In genomic region chr4:25862411-25863346, GRCh38 we compare ENCODE assay signal across 8 cellular contexts. TPM values are rescaled to one million over a fixed set of nuclear protein-coding genes. Genes with fewer than 3 reads are reported as not detected.
DNase-seq lines count a peak whose midpoint lies in the region; ATAC-seq and TF ChIP-seq lines count a peak whose summit lies in the region.

Gene SEL1L3, minus strand, starts transcription at chr4:25862988. Its CDS starts 152 bp downstream, at chr4:25862836.

- H3K27ac ChIP-seq in Panc1 (ENCODE audit: low read length) = no peak within 1 kb of the TSS

- H3K4me1 ChIP-seq in Panc1 (ENCODE audit: control insufficient read depth, insufficient read depth, low read length) = no peaks in the 10 kb centered on the region

- H3K9me3 ChIP-seq in Panc1 (ENCODE audit: control insufficient read depth, insufficient read depth, low read depth, low read length) = no peaks in the 10 kb centered on the region

- no peak for TF ChIP-seq CTCF in GM12875 (IDR thresholded peaks at IDR 0.05; ENCODE audit: borderline replicate concordance, insufficient read depth, low read depth, low read length)
- TF ChIP-seq CTCF in Panc1 (IDR thresholded peaks at IDR 0.05) = no peak

- peak; percentile 50 for ATAC-seq in HG02588 (IDR thresholded peaks at IDR 0.05; ENCODE audit: unreplicated experiment)
- peak; percentile 64 for ATAC-seq in Panc1

- in situ Hi-C loops in Panc1 (cut with HindIII; ENCODE audit: low pct_unique_long_range_greater_than_20kb, low sequenced_read_pairs) = no loop called here

- POLR2A ChIA-PET in Panc1 (lab: Charles Lee) = no interaction called here

- no peaks in the 10 kb centered on the region; the same call in none of the 2 replicates for H3K27me3 ChIP-seq in Panc1 (ENCODE audit: control insufficient read depth, insufficient read depth, low read length)

- no peaks in the 10 kb centered on the region for H3K36me3 ChIP-seq in Panc1 (ENCODE audit: control insufficient read depth, insufficient read depth, low read length)

- H3K4me3 ChIP-seq in GM12875 (ENCODE audit: low read depth, low read length) (peak within 1 kb of the TSS; percentile 87), Panc1 (ENCODE audit: low read depth in 2 of 2, low read length in 2 of 2) (peak within 1 kb of the TSS; percentile 33 to 43)

- intact Hi-C loops in Panc1 (cut with micrococcal nuclease; ENCODE audit: unreplicated experiment) (no loop called here), posterior vena cava (cut with DNase I) (no loop called here)

- BruUV-seq in Panc1 (replicated peaks; lab: Mats Ljungman, UMichigan) = no TSS peak

- DNase-seq in Panc1 (ENCODE audit: low read depth, low spot score) (no peak), glomerular endothelial cell (ENCODE audit: extremely low read depth, low read depth, low spot score) (no peak), posterior vena cava (ENCODE audit: low spot score) (peak; percentile 83), OCI-M2 (lab: John Stamatoyannopoulos, UW; ENCODE audit: unreplicated experiment) (no peak), NCI-H1694 treated with DMSO at 0.1 percent for 48 hours (lab: John Stamatoyannopoulos, UW) (no peak)
- DNase-seq in activated naive CD4-positive, alpha-beta T cell treated with Interleukin-2 at 50 U/mL for 16 hours = peak; percentile 65

- CTCF ChIA-PET in Panc1 (lab: Charles Lee) = no interaction called here

RNA-seq across cellular contexts. Expression of gene SEL1L3, which starts in this region (rescaled TPM):
- total RNA-seq in Panc1 (2021; ENCODE audit: unreplicated experiment) = 1.1 TPM
- polyA plus RNA-seq in Panc1 (2012; ENCODE audit: insufficient read length) = 0.63 TPM
- 73.9 and 122 TPM in 2 replicates for total RNA-seq in glomerular endothelial cell
- total RNA-seq in posterior vena cava = 1 to 10 TPM; 9.5 to 9.7 TPM

Comparison
In these comparisons a context has a peak if more than half of its experiments do, and no peak if none do; other contexts are left out.
1. DNase-seq: peak in activated naive CD4-positive, alpha-beta T cell treated with Interleukin-2 at 50 U/mL for 16 hours (single experiment) and posterior vena cava (single experiment); none in Panc1 (single experiment), glomerular endothelial cell (single experiment), OCI-M2 (single experiment) and NCI-H1694 treated with DMSO at 0.1 percent for 48 hours (single experiment).